Comparison of ENCODE assay signal across 1 cellular context in the genomic region with DNA sequence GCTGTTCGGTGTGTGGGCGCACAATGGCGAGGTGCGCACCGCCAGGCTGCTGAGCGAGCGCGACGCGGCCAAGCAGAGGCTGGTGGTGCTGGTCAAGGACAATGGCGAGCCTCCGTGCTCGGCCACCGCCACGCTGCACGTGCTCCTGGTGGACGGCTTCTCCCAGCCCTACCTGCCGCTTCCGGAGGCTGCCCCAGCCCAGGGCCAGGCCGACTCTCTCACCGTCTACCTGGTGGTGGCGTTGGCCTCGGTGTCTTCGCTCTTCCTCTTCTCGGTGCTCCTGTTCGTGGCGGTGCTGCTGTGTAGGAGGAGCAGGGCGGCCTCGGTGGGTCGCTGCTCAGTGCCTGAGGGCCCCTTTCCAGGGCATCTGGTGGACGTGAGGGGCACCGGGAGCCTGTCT. TPM values are rescaled to one million over a fixed set of nuclear protein-coding genes. Genes with fewer than 3 reads are reported as not detected.
"Had no signal": no experiment of that assay in that cellular context is flagged by ENCODE, and none has a peak within 500 bp of the region (broad histone marks: within the 10 kb centered on the region; RNA-seq: fewer than 3 reads in every experiment).

No MANE protein-coding gene starts in this region.

RNA-seq across cellular contexts. Expression of gene PCDHB8, which starts 2.3 kb away (rescaled TPM):
- total RNA-seq: MCF 10A had no signal
